1 cellular context compared by ENCODE assay signal in the genomic region with DNA sequence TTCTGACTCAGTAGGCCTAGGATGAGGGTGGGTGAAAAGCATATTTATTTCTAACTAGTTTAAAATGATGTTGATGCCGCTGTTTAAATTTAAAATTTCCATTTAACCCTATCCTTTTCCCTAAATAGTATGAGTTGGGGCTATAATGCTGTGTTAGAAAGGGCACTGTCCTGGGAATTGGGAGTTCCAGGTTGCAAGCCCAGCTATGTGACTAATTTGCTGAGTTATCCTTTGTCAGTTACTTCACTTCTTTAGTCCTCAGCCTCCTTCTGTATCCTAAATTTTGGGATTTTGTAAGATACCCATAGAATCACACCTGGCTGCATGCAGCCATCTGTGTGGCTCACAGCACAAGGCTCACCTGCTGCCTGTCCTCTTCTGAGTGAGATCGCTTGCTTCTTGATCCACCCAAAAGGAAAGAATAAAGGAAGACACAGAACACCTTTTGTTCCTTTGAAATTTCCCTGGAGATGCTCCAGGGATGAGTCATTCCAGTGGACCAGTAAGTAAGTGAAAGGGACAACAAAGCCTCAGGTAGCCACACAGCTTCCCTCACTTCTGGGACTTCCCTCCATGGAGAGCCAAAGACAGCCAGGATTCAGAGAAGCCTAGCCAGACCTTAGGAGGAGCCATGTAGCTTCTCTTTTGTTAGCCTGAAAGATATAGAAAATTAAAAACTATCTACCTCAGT.
TF ChIP-seq lines count a peak whose summit lies in the region.

No MANE protein-coding gene starts in this region.

TF ChIP-seq in HCT116, 20 proteins besides CTCF, POLR2A, EP300 and RAD21 (continued from another document):
- TF ChIP-seq, protein P1, sequence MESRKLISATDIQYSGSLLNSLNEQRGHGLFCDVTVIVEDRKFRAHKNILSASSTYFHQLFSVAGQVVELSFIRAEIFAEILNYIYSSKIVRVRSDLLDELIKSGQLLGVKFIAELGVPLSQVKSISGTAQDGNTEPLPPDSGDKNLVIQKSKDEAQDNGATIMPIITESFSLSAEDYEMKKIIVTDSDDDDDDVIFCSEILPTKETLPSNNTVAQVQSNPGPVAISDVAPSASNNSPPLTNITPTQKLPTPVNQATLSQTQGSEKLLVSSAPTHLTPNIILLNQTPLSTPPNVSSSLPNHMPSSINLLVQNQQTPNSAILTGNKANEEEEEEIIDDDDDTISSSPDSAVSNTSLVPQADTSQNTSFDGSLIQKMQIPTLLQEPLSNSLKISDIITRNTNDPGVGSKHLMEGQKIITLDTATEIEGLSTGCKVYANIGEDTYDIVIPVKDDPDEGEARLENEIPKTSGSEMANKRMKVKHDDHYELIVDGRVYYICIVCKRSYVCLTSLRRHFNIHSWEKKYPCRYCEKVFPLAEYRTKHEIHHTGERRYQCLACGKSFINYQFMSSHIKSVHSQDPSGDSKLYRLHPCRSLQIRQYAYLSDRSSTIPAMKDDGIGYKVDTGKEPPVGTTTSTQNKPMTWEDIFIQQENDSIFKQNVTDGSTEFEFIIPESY (IDR thresholded peaks at IDR 0.05; ENCODE audit: extremely low read depth, insufficient replicate concordance, low read length): no peak
- TF ChIP-seq ZFX (IDR thresholded peaks at IDR 0.05): no peak
- no peak for TF ChIP-seq CEBPB (IDR thresholded peaks at IDR 0.05; ENCODE audit: low read depth)
- peak; percentile 30 for TF ChIP-seq TCF7L2 (IDR thresholded peaks at IDR 0.05; ENCODE audit: borderline replicate concordance, extremely low read depth, insufficient read depth, insufficient read length)
- no peak for TF ChIP-seq SRF (IDR thresholded peaks at IDR 0.05; ENCODE audit: low read depth)
- TF ChIP-seq YY1 (IDR thresholded peaks at IDR 0.05; ENCODE audit: extremely low read depth, insufficient replicate concordance, low read depth, low read length): no peak
- TF ChIP-seq, protein P2, sequence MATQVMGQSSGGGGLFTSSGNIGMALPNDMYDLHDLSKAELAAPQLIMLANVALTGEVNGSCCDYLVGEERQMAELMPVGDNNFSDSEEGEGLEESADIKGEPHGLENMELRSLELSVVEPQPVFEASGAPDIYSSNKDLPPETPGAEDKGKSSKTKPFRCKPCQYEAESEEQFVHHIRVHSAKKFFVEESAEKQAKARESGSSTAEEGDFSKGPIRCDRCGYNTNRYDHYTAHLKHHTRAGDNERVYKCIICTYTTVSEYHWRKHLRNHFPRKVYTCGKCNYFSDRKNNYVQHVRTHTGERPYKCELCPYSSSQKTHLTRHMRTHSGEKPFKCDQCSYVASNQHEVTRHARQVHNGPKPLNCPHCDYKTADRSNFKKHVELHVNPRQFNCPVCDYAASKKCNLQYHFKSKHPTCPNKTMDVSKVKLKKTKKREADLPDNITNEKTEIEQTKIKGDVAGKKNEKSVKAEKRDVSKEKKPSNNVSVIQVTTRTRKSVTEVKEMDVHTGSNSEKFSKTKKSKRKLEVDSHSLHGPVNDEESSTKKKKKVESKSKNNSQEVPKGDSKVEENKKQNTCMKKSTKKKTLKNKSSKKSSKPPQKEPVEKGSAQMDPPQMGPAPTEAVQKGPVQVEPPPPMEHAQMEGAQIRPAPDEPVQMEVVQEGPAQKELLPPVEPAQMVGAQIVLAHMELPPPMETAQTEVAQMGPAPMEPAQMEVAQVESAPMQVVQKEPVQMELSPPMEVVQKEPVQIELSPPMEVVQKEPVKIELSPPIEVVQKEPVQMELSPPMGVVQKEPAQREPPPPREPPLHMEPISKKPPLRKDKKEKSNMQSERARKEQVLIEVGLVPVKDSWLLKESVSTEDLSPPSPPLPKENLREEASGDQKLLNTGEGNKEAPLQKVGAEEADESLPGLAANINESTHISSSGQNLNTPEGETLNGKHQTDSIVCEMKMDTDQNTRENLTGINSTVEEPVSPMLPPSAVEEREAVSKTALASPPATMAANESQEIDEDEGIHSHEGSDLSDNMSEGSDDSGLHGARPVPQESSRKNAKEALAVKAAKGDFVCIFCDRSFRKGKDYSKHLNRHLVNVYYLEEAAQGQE (IDR thresholded peaks at IDR 0.05; ENCODE audit: low read depth): no peak
- TF ChIP-seq EZH2 (IDR thresholded peaks at IDR 0.05): no peak
- TF ChIP-seq EZH2phosphoT487 (IDR thresholded peaks at IDR 0.05; ENCODE audit: borderline replicate concordance): no peak
